In the genomic region with DNA sequence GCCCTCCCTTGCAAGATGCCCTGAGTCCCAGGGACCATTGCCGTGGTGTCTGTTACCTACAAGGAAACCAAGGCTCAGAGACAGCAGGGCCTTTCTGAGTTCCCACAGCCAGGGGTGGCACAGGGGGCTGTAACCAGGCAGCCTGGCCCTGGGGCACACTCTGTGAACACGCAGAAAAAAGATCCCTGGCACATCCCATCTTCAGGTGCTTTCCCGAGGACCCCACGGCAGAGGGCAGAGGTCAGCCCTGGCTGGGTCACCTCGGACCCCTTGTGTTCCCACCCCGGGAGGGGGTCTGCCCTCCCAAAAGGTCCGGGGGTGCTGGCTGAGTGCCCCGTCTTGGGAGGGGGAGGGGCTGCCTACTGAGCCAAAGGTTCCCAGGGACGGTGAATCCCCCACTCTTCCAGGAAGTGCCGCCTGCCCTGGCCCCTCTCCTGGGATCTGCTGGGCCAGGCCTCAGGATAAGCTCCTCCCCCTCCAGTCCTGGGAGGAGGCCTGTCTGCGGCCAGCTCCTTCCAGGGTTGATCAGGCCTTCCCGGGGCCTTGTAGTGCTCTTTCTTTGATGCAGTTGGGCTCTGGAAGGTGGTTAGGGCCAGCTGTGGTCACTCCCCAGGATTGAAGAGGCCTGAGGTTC, we compare ENCODE assay signal across 1 cellular context.
A peak's percentile ranks its signal among the peaks of the same experiment; 100 is the strongest.
TF ChIP-seq lines count a peak whose summit lies in the region.

No MANE protein-coding gene starts in this region.

TF ChIP-seq in HepG2, 621 proteins besides CTCF, POLR2A, EP300 and RAD21 (continues in another document):
- TF ChIP-seq ELF1 (CRISPR knock-in tag; IDR thresholded peaks at IDR 0.05) (peak; percentile 72), RBM22 (optimal IDR thresholded peaks at IDR 0.05; ENCODE audit: low read length) (peak; percentile 23), FIP1L1 (IDR thresholded peaks at IDR 0.05; ENCODE audit: borderline replicate concordance, insufficient read depth, low read depth, low read length) (no peak), GFI1 (CRISPR knock-in tag; IDR thresholded peaks at IDR 0.05; ENCODE audit: borderline replicate concordance) (0 out of 2 replicates have a peak, but pooled peaks have one; percentile 30), POLR2G (IDR thresholded peaks at IDR 0.05; ENCODE audit: low read depth, low read length) (peak; percentile 34; the same call in 1 of the 2 replicates), ZNF782 (CRISPR knock-in tag; IDR thresholded peaks at IDR 0.05; ENCODE audit: borderline replicate concordance) (no peak), SMARCE1 (IDR thresholded peaks at IDR 0.05; ENCODE audit: borderline replicate concordance) (no peak), ZNF777 (CRISPR knock-in tag; IDR thresholded peaks at IDR 0.05) (no peak), MED13 (CRISPR knock-in tag; IDR thresholded peaks at IDR 0.05) (no peak), FOXJ3 (CRISPR knock-in tag; IDR thresholded peaks at IDR 0.05; ENCODE audit: borderline replicate concordance) (no peak), NR2C2 (CRISPR knock-in tag; IDR thresholded peaks at IDR 0.05; ENCODE audit: borderline replicate concordance) (peak; percentile 47; the same call in 1 of the 2 replicates), ETV5 (CRISPR knock-in tag; IDR thresholded peaks at IDR 0.05; ENCODE audit: borderline replicate concordance) (peak; percentile 34; the same call in 1 of the 2 replicates), ARNT2 (CRISPR knock-in tag; IDR thresholded peaks at IDR 0.05; ENCODE audit: low read depth) (no peak), BCL6 (CRISPR knock-in tag; IDR thresholded peaks at IDR 0.05) (0 out of 2 replicates have a peak, but pooled peaks have one; percentile 10), ZFX (CRISPR knock-in tag; IDR thresholded peaks at IDR 0.05; ENCODE audit: low read depth) (peak; percentile 72; the same call in 1 of the 2 replicates), PCBP1 (IDR thresholded peaks at IDR 0.05; ENCODE audit: borderline replicate concordance, low read depth, low read length) (no peak)
- TF ChIP-seq, protein P1, sequence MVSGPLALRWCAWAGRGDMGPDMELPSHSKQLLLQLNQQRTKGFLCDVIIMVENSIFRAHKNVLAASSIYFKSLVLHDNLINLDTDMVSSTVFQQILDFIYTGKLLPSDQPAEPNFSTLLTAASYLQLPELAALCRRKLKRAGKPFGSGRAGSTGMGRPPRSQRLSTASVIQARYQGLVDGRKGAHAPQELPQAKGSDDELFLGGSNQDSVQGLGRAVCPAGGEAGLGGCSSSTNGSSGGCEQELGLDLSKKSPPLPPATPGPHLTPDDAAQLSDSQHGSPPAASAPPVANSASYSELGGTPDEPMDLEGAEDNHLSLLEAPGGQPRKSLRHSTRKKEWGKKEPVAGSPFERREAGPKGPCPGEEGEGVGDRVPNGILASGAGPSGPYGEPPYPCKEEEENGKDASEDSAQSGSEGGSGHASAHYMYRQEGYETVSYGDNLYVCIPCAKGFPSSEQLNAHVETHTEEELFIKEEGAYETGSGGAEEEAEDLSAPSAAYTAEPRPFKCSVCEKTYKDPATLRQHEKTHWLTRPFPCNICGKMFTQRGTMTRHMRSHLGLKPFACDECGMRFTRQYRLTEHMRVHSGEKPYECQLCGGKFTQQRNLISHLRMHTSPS (CRISPR knock-in tag; IDR thresholded peaks at IDR 0.05; ENCODE audit: low read depth), result 0 out of 2 replicates have a peak, but pooled peaks have one; percentile 39
- TF ChIP-seq, protein P2, sequence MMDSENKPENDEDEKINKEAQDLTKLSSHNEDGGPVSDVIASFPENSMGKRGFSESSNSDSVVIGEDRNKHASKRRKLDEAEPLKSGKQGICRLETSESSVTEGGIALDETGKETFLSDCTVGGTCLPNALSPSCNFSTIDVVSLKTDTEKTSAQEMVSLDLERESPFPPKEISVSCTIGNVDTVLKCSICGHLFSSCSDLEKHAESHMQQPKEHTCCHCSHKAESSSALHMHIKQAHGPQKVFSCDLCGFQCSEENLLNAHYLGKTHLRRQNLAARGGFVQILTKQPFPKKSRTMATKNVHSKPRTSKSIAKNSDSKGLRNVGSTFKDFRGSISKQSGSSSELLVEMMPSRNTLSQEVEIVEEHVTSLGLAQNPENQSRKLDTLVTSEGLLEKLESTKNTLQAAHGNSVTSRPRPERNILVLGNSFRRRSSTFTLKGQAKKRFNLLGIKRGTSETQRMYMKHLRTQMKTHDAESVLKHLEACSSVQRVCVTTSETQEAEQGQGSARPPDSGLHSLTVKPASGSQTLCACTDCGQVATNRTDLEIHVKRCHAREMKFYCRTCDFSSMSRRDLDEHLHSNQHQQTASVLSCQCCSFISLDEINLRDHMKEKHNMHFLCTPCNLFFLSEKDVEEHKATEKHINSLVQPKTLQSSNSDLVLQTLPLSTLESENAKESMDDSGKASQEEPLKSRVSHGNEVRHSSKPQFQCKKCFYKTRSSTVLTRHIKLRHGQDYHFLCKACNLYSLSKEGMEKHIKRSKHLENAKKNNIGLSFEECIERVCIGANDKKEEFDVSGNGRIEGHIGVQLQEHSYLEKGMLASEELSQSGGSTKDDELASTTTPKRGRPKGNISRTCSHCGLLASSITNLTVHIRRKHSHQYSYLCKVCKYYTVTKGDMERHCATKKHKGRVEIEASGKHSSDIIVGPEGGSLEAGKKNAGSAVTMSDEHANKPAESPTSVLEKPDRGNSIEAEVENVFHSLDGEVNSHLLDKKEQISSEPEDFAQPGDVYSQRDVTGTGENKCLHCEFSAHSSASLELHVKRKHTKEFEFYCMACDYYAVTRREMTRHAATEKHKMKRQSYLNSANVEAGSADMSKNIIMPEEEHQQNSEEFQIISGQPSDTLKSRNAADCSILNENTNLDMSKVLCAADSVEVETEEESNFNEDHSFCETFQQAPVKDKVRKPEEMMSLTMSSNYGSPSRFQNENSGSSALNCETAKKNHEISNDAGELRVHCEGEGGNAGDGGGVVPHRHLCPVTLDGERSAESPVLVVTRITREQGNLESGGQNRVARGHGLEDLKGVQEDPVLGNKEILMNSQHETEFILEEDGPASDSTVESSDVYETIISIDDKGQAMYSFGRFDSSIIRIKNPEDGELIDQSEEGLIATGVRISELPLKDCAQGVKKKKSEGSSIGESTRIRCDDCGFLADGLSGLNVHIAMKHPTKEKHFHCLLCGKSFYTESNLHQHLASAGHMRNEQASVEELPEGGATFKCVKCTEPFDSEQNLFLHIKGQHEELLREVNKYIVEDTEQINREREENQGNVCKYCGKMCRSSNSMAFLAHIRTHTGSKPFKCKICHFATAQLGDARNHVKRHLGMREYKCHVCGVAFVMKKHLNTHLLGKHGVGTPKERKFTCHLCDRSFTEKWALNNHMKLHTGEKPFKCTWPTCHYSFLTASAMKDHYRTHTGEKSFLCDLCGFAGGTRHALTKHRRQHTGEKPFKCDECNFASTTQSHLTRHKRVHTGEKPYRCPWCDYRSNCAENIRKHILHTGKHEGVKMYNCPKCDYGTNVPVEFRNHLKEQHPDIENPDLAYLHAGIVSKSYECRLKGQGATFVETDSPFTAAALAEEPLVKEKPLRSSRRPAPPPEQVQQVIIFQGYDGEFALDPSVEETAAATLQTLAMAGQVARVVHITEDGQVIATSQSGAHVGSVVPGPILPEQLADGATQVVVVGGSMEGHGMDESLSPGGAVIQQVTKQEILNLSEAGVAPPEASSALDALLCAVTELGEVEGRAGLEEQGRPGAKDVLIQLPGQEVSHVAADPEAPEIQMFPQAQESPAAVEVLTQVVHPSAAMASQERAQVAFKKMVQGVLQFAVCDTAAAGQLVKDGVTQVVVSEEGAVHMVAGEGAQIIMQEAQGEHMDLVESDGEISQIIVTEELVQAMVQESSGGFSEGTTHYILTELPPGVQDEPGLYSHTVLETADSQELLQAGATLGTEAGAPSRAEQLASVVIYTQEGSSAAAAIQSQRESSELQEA (CRISPR knock-in tag; IDR thresholded peaks at IDR 0.05; ENCODE audit: not compliant biosample characterization), result no peak
- TF ChIP-seq, protein P3, sequence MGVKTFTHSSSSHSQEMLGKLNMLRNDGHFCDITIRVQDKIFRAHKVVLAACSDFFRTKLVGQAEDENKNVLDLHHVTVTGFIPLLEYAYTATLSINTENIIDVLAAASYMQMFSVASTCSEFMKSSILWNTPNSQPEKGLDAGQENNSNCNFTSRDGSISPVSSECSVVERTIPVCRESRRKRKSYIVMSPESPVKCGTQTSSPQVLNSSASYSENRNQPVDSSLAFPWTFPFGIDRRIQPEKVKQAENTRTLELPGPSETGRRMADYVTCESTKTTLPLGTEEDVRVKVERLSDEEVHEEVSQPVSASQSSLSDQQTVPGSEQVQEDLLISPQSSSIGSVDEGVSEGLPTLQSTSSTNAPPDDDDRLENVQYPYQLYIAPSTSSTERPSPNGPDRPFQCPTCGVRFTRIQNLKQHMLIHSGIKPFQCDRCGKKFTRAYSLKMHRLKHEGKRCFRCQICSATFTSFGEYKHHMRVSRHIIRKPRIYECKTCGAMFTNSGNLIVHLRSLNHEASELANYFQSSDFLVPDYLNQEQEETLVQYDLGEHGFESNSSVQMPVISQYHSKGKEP (CRISPR knock-in tag; IDR thresholded peaks at IDR 0.05), result no peak
- TF ChIP-seq, protein P4, sequence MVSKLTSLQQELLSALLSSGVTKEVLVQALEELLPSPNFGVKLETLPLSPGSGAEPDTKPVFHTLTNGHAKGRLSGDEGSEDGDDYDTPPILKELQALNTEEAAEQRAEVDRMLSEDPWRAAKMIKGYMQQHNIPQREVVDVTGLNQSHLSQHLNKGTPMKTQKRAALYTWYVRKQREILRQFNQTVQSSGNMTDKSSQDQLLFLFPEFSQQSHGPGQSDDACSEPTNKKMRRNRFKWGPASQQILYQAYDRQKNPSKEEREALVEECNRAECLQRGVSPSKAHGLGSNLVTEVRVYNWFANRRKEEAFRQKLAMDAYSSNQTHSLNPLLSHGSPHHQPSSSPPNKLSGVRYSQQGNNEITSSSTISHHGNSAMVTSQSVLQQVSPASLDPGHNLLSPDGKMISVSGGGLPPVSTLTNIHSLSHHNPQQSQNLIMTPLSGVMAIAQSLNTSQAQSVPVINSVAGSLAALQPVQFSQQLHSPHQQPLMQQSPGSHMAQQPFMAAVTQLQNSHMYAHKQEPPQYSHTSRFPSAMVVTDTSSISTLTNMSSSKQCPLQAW (CRISPR knock-in tag; IDR thresholded peaks at IDR 0.05), result peak; percentile 23; the same call in 1 of the 2 replicates
- TF ChIP-seq, protein P5, sequence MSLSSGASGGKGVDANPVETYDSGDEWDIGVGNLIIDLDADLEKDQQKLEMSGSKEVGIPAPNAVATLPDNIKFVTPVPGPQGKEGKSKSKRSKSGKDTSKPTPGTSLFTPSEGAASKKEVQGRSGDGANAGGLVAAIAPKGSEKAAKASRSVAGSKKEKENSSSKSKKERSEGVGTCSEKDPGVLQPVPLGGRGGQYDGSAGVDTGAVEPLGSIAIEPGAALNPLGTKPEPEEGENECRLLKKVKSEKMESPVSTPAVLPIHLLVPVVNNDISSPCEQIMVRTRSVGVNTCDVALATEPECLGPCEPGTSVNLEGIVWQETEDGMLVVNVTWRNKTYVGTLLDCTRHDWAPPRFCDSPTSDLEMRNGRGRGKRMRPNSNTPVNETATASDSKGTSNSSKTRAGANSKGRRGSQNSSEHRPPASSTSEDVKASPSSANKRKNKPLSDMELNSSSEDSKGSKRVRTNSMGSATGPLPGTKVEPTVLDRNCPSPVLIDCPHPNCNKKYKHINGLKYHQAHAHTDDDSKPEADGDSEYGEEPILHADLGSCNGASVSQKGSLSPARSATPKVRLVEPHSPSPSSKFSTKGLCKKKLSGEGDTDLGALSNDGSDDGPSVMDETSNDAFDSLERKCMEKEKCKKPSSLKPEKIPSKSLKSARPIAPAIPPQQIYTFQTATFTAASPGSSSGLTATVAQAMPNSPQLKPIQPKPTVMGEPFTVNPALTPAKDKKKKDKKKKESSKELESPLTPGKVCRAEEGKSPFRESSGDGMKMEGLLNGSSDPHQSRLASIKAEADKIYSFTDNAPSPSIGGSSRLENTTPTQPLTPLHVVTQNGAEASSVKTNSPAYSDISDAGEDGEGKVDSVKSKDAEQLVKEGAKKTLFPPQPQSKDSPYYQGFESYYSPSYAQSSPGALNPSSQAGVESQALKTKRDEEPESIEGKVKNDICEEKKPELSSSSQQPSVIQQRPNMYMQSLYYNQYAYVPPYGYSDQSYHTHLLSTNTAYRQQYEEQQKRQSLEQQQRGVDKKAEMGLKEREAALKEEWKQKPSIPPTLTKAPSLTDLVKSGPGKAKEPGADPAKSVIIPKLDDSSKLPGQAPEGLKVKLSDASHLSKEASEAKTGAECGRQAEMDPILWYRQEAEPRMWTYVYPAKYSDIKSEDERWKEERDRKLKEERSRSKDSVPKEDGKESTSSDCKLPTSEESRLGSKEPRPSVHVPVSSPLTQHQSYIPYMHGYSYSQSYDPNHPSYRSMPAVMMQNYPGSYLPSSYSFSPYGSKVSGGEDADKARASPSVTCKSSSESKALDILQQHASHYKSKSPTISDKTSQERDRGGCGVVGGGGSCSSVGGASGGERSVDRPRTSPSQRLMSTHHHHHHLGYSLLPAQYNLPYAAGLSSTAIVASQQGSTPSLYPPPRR (CRISPR knock-in tag; IDR thresholded peaks at IDR 0.05; ENCODE audit: borderline replicate concordance), result no peak
- TF ChIP-seq, protein P6, sequence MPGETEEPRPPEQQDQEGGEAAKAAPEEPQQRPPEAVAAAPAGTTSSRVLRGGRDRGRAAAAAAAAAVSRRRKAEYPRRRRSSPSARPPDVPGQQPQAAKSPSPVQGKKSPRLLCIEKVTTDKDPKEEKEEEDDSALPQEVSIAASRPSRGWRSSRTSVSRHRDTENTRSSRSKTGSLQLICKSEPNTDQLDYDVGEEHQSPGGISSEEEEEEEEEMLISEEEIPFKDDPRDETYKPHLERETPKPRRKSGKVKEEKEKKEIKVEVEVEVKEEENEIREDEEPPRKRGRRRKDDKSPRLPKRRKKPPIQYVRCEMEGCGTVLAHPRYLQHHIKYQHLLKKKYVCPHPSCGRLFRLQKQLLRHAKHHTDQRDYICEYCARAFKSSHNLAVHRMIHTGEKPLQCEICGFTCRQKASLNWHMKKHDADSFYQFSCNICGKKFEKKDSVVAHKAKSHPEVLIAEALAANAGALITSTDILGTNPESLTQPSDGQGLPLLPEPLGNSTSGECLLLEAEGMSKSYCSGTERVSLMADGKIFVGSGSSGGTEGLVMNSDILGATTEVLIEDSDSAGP (CRISPR knock-in tag; IDR thresholded peaks at IDR 0.05; ENCODE audit: borderline replicate concordance), result peak; percentile 28; the same call in 1 of the 2 replicates
- TF ChIP-seq, protein P7, sequence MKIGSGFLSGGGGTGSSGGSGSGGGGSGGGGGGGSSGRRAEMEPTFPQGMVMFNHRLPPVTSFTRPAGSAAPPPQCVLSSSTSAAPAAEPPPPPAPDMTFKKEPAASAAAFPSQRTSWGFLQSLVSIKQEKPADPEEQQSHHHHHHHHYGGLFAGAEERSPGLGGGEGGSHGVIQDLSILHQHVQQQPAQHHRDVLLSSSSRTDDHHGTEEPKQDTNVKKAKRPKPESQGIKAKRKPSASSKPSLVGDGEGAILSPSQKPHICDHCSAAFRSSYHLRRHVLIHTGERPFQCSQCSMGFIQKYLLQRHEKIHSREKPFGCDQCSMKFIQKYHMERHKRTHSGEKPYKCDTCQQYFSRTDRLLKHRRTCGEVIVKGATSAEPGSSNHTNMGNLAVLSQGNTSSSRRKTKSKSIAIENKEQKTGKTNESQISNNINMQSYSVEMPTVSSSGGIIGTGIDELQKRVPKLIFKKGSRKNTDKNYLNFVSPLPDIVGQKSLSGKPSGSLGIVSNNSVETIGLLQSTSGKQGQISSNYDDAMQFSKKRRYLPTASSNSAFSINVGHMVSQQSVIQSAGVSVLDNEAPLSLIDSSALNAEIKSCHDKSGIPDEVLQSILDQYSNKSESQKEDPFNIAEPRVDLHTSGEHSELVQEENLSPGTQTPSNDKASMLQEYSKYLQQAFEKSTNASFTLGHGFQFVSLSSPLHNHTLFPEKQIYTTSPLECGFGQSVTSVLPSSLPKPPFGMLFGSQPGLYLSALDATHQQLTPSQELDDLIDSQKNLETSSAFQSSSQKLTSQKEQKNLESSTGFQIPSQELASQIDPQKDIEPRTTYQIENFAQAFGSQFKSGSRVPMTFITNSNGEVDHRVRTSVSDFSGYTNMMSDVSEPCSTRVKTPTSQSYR (CRISPR knock-in tag; IDR thresholded peaks at IDR 0.05; ENCODE audit: borderline replicate concordance), result peak; percentile 75; the same call in 1 of the 2 replicates
- TF ChIP-seq, protein P8, sequence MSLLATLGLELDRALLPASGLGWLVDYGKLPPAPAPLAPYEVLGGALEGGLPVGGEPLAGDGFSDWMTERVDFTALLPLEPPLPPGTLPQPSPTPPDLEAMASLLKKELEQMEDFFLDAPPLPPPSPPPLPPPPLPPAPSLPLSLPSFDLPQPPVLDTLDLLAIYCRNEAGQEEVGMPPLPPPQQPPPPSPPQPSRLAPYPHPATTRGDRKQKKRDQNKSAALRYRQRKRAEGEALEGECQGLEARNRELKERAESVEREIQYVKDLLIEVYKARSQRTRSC (CRISPR knock-in tag; IDR thresholded peaks at IDR 0.05; ENCODE audit: low read depth), result no peak
